8 cellular contexts compared by ENCODE assay signal in genomic region chr15:62469874-62470688, GRCh38.
DNase-seq lines count a peak whose midpoint lies in the region; ATAC-seq, FAIRE-seq and TF ChIP-seq lines count a peak whose summit lies in the region.

No MANE protein-coding gene starts in this region.

- H3K9me3 Mint-ChIP-seq in endothelial cell (ENCODE audit: unreplicated experiment) = no peaks in the 10 kb centered on the region

- DNase-seq in NCI-H1105 treated with DMSO at 0.1 percent for 48 hours (lab: John Stamatoyannopoulos, UW) (peak; percentile 20), NCI-H1105 (lab: John Stamatoyannopoulos, UW) (no peak), endothelial cell (ENCODE audit: low spot score) (no peak), mucosa of descending colon (no peak), urothelium cell line (ENCODE audit: low spot score) (peak; percentile 57)
- no peak for DNase-seq in activated naive CD4-positive, alpha-beta T cell treated with Interleukin-2 at 50 U/mL for 16 hours

- H3K4me1 ChIP-seq in mucosa of descending colon (ENCODE audit: low read depth) = peaks cover 12% of the 10 kb centered on the region

- TF ChIP-seq CTCF in endothelial cell (IDR thresholded peaks at IDR 0.05; ENCODE audit: unreplicated experiment) (no peak), mucosa of descending colon (IDR thresholded peaks at IDR 0.05) (no peak)

- peaks cover 23% of the 10 kb centered on the region for H3K4me1 Mint-ChIP-seq in endothelial cell (ENCODE audit: unreplicated experiment)

- H3K36me3 Mint-ChIP-seq in endothelial cell (ENCODE audit: low read depth, unreplicated experiment) = no peaks in the 10 kb centered on the region

- FAIRE-seq in urothelium cell line (lab: Jason Lieb, UNC) = peak; percentile 5

- no peaks in the 10 kb centered on the region for H3K27me3 Mint-ChIP-seq in endothelial cell (ENCODE audit: unreplicated experiment)

- no peaks in the 10 kb centered on the region for H3K9me3 ChIP-seq in mucosa of descending colon

- no peak overlapping the region for H3K4me3 ChIP-seq in mucosa of descending colon

- no peak overlapping the region for H3K4me3 Mint-ChIP-seq in endothelial cell (ENCODE audit: unreplicated experiment)

- intact Hi-C loops in mucosa of descending colon (cut with DNase I, micrococcal nuclease) = no loop called here

- peak overlapping the region; percentile 53 for H3K27ac Mint-ChIP-seq in endothelial cell (ENCODE audit: unreplicated experiment)

- ATAC-seq in mucosa of descending colon = peak; percentile 7
- no peak for ATAC-seq in HG02759 (IDR thresholded peaks at IDR 0.05; ENCODE audit: unreplicated experiment)
- no peak for ATAC-seq in GM21423 (IDR thresholded peaks at IDR 0.05; ENCODE audit: unreplicated experiment)

- no peaks in the 10 kb centered on the region for H3K36me3 ChIP-seq in mucosa of descending colon (ENCODE audit: low read depth)

Comparison
In these comparisons a context has a peak if more than half of its experiments do, and no peak if none do; other contexts are left out.
1. DNase-seq: peak in NCI-H1105 treated with DMSO at 0.1 percent for 48 hours (single experiment) and urothelium cell line (single experiment); none in NCI-H1105 (single experiment), endothelial cell (single experiment), mucosa of descending colon (0 of 3) and activated naive CD4-positive, alpha-beta T cell treated with Interleukin-2 at 50 U/mL for 16 hours (single experiment).